ENCODE assay signal across 19 cellular contexts in genomic region chr2:200125463-200125862, GRCh38.
"Had no signal": no experiment of that assay in that cellular context is flagged by ENCODE, and none has a peak within 500 bp of the region (broad histone marks: within the 10 kb centered on the region; RNA-seq: fewer than 3 reads in every experiment).

No MANE protein-coding gene starts in this region.

- H3K4me1 Mint-ChIP-seq: activated naive CD8-positive, alpha-beta T cell treated with anti-CD3 and anti-CD28 coated beads, Interleukin-2, amount 50 U/mL, for 24 hours had no signal

- H3K27ac ChIP-seq: ascending aorta, epithelial cell of prostate, lower lobe of right lung, ovary, sigmoid colon, thoracic aorta, WERI-Rb-1 had no signal

- H3K9me3 ChIP-seq: ascending aorta, lower lobe of right lung, ovary, sigmoid colon, thoracic aorta had no signal

- FAIRE-seq: bronchial epithelial cell, frontal cortex had no signal

- H3K9me3 Mint-ChIP-seq: activated naive CD4-positive, alpha-beta T cell treated with anti-CD3 and anti-CD28 coated beads for 36 hours; activated naive CD8-positive, alpha-beta T cell treated with anti-CD3 and anti-CD28 coated beads, Interleukin-2, amount 50 U/mL, for 24 hours; activated T-helper 2 cell treated with anti-CD3 and anti-CD28 coated beads, Interferon-gamma antibody, Interleukin-2, Interleukin-4, amounts not matched to agents 10 μg/mL and 5 μg/mL and 100 μg/mL, durations not matched to agents 14 hours and 24 hours and 36 hours had no signal

- H3K4me3 ChIP-seq: ascending aorta, lower lobe of right lung, ovary, sigmoid colon, thoracic aorta had no signal

- ATAC-seq: activated naive CD8-positive, alpha-beta T cell treated with anti-CD3 and anti-CD28 coated beads, Interleukin-2, amount 50 U/mL, for 24 hours; left cardiac atrium; lower lobe of right lung had no signal

- H3K36me3 ChIP-seq: ascending aorta, lower lobe of right lung, ovary, sigmoid colon, thoracic aorta, WERI-Rb-1 had no signal

- H3K4me3 Mint-ChIP-seq: activated naive CD4-positive, alpha-beta T cell treated with anti-CD3 and anti-CD28 coated beads for 36 hours; activated naive CD8-positive, alpha-beta T cell treated with anti-CD3 and anti-CD28 coated beads, Interleukin-2, amount 50 U/mL, for 24 hours; neural crest cell had no signal

- H3K4me1 ChIP-seq: ascending aorta had no signal

- H3K27ac Mint-ChIP-seq: activated naive CD4-positive, alpha-beta T cell treated with anti-CD3 and anti-CD28 coated beads for 36 hours; activated naive CD8-positive, alpha-beta T cell treated with anti-CD3 and anti-CD28 coated beads, Interleukin-2, amount 50 U/mL, for 24 hours; activated T-helper 2 cell treated with anti-CD3 and anti-CD28 coated beads, Interferon-gamma antibody, Interleukin-2, Interleukin-4, amounts not matched to agents 10 μg/mL and 5 μg/mL and 100 μg/mL, durations not matched to agents 14 hours and 24 hours and 36 hours had no signal

- DNase-seq: activated CD4-positive, alpha-beta T cell treated with anti-CD3 and anti-CD28 coated beads, Interleukin-2, amount 50 U/mL, for 48 hours; activated naive CD4-positive, alpha-beta T cell treated with anti-CD3 and anti-CD28 coated beads for 36 hours; activated naive CD8-positive, alpha-beta T cell treated with anti-CD3 and anti-CD28 coated beads, Interleukin-2, amount 50 U/mL, for 24 hours; activated T-cell treated with anti-CD3 and anti-CD28 coated beads, Interleukin-2, amount 50 U/mL, for 1 hour; dermis blood vessel endothelial cell; head of caudate nucleus; left cardiac atrium; lower lobe of right lung; ovary; sigmoid colon; stimulated activated CD4-positive, alpha-beta T cell treated with anti-CD3 and anti-CD28 coated beads, Interleukin-1b, Interleukin-23, amount 100 ng/mL, for 48 hours; WERI-Rb-1 had no signal

- H3K27me3 ChIP-seq: ascending aorta, ovary, sigmoid colon had no signal
